ENCODE assay signal across 27 cellular contexts in genomic region chr17:19410101-19410500, GRCh38. TPM values are rescaled to one million over a fixed set of nuclear protein-coding genes. Genes with fewer than 3 reads are reported as not detected.
A peak's percentile ranks its signal among the peaks of the same experiment; 100 is the strongest.
DNase-seq lines count a peak whose midpoint lies in the region; ATAC-seq, FAIRE-seq and TF ChIP-seq lines count a peak whose summit lies in the region.
"Had no signal": no experiment of that assay in that cellular context is flagged by ENCODE, and none has a peak within 500 bp of the region (broad histone marks: within the 10 kb centered on the region; RNA-seq: fewer than 3 reads in every experiment).

No MANE protein-coding gene starts in this region.

- DNase-seq in HCT116 (ENCODE audit: low read depth, low spot score) (no peak), T-helper 17 cell (no peak), dorsolateral prefrontal cortex (no peak), mucosa of descending colon (peak in 1 of 3 donors; percentile 24), frontal cortex (ENCODE audit: low spot score in 2 of 2) (no peak), kidney tubule cell (ENCODE audit: low spot score) (no peak), OCI-M1 (lab: John Stamatoyannopoulos, UW) (no peak)
- DNase-seq: activated effector memory CD4-positive, alpha-beta T cell treated with Interleukin-2 at 50 U/mL for 16 hours; AML-193; CD4-positive, CD25-positive, alpha-beta regulatory T cell; DMS79 treated with DMSO at 0.1 percent for 48 hours; gastrocnemius medialis; GDM1; immature natural killer cell; Kasumi-1; SHP77; stimulated activated CD4-positive, alpha-beta T cell treated with anti-CD3 and anti-CD28 coated beads, Interleukin-12 subunit alpha, Interleukin-12 subunit beta, amount 100 ng/mL, for 4 hours; stomach had no signal

- TF ChIP-seq POLR2A in HCT116 (IDR thresholded peaks at IDR 0.05; ENCODE audit: borderline replicate concordance, extremely low read depth, insufficient read depth, insufficient read length): no peak

- peaks cover 9 to 16% of the 10 kb centered on the region in 2 experiments; a peak in 3 of 4 replicates for H3K4me1 ChIP-seq in HCT116 (ENCODE audit: control insufficient read depth in 1 of 2, insufficient read depth in 2 of 2, low read length in 2 of 2)
- no peaks in the 10 kb centered on the region for H3K4me1 ChIP-seq in mucosa of descending colon (ENCODE audit: low read depth)
- H3K4me1 ChIP-seq: A549, gastrocnemius medialis, prostate gland had no signal

- H3K27ac ChIP-seq in HCT116 (ENCODE audit: low read depth, low read length) (0 out of 2 replicates have a peak overlapping the region, but pooled peaks have one; percentile 9), dorsolateral prefrontal cortex (peak overlapping the region in 42 of 59 donors; percentile 3 to 91 (median 80))
- H3K27ac ChIP-seq: cardiac muscle cell, gastrocnemius medialis, stomach, VCaP had no signal

- ATAC-seq in HCT116 (peak; percentile 28; the same call in 1 of the 2 replicates), T-helper 17 cell (no peak), mucosa of descending colon (peak; percentile 63), HG03342 (IDR thresholded peaks at IDR 0.05; ENCODE audit: unreplicated experiment) (no peak)
- ATAC-seq: gastrocnemius medialis, left lobe of liver, Panc1 had no signal

- TF ChIP-seq RAD21 in HCT116 (IDR thresholded peaks at IDR 0.05; ENCODE audit: low read depth): no peak

- H3K27me3 ChIP-seq in HCT116 (ENCODE audit: insufficient read depth, low read length) (no peaks in the 10 kb centered on the region), dorsolateral prefrontal cortex (no peaks in the 10 kb centered on the region)
- H3K27me3 ChIP-seq: cardiac muscle cell, gastrocnemius medialis had no signal

- intact Hi-C loops in HCT116 (cut with micrococcal nuclease): no loop called here
- intact Hi-C loops in dorsolateral prefrontal cortex (cut with DNase I): no loop called here
- intact Hi-C loops in mucosa of descending colon (cut with DNase I, micrococcal nuclease): no loop called here

- H3K4me3 ChIP-seq in HCT116 (replicated peaks in 1 of 2; ENCODE audit: low read depth in 1 of 2, low read length in 2 of 2) (no peak overlapping the region), dorsolateral prefrontal cortex (peak overlapping the region in 5 of 59 donors; percentile 59 to 71 (median 65)), mucosa of descending colon (no peak overlapping the region)
- H3K4me3 ChIP-seq: A549, cardiac muscle cell, prostate gland had no signal

- no peaks in the 10 kb centered on the region for H3K79me2 ChIP-seq in HCT116 (ENCODE audit: insufficient read depth, low read length)

- no peaks in the 10 kb centered on the region for H4K20me1 ChIP-seq in HCT116 (ENCODE audit: insufficient read depth)

- H3K9me2 ChIP-seq in HCT116 (ENCODE audit: insufficient read depth): no peaks in the 10 kb centered on the region

- peaks cover 3% of the 10 kb centered on the region for H3K36me3 Mint-ChIP-seq in T-helper 17 cell (ENCODE audit: low read depth)
- H3K36me3 Mint-ChIP-seq: activated naive CD4-positive, alpha-beta T cell treated with anti-CD3 and anti-CD28 coated beads, Interleukin-2, amount 50 U/mL, for 72 hours; CD4-positive, CD25-positive, alpha-beta regulatory T cell; immature natural killer cell had no signal

- peaks cover 4% of the 10 kb centered on the region for H3K4me1 Mint-ChIP-seq in T-helper 17 cell
- H3K4me1 Mint-ChIP-seq: CD4-positive, CD25-positive, alpha-beta regulatory T cell; immature natural killer cell had no signal

- no peak overlapping the region for H3K9ac ChIP-seq in HCT116 (ENCODE audit: low read length)

- H3K4me3 Mint-ChIP-seq in T-helper 17 cell: no peak overlapping the region
- H3K4me3 Mint-ChIP-seq: CD4-positive, CD25-positive, alpha-beta regulatory T cell; immature natural killer cell had no signal

- no peak for FAIRE-seq in frontal cortex (lab: Jason Lieb, UNC)
- FAIRE-seq: urothelium cell line had no signal

- H3K9me3 ChIP-seq in HCT116 (ENCODE audit: control insufficient read depth in 1 of 2, insufficient read depth in 1 of 2, low read depth in 1 of 2, low read length in 2 of 2) (no peaks in the 10 kb centered on the region), T-helper 17 cell (ENCODE audit: control insufficient read depth, low read length, poor library complexity, severe bottlenecking) (no peaks in the 10 kb centered on the region), mucosa of descending colon (no peaks in the 10 kb centered on the region)
- H3K9me3 ChIP-seq: A549, gastrocnemius medialis, prostate gland, stomach had no signal

- H3K27me3 Mint-ChIP-seq in T-helper 17 cell: no peaks in the 10 kb centered on the region

- CTCF ChIA-PET in HCT116 (lab: Charles Lee): interaction anchor here (0.9 to 1.0 kb wide), 2 partner anchors 37 to 47 kb away, joined by 3 to 5 read pairs; partner anchors contain the start of gene B9D1

- POLR2A ChIA-PET in HCT116 (lab: Charles Lee): interaction anchor here (1.7 kb wide), 1 partner anchor 32 kb away, joined by 6 read pairs; the partner anchor contains the start of gene MAPK7

- RAD21 ChIA-PET in HCT116 (lab: Charles Lee; ENCODE audit: low non-redundant PET in 1 of 2, low total read pairs in 2 of 2, uncharacterized antibody in 2 of 2, unreplicated experiment in 2 of 2): interaction anchor here in 1 of 2 experiments (1.0 kb wide), 1 partner anchor 32 kb away, joined by 3 read pairs; the partner anchor contains the start of gene MAPK7

- H3K4me2 ChIP-seq in HCT116 (ENCODE audit: low read length): peak overlapping the region; percentile 64
- H3K4me2 ChIP-seq: A549 had no signal

- TF ChIP-seq CTCF in HCT116 (IDR thresholded peaks at IDR 0.05 in 2 of 3, conservative IDR thresholded peaks at IDR 0.05 in 1 of 3; ENCODE audit: borderline replicate concordance in 1 of 3, insufficient read depth in 1 of 3, low read depth in 2 of 3, low read length in 2 of 3): no peak
- no peak for TF ChIP-seq CTCF in dorsolateral prefrontal cortex (IDR thresholded peaks at IDR 0.05 in 54 of 56, conservative IDR thresholded peaks at IDR 0.05 in 2 of 56; ENCODE audit: low read depth in 1 of 56, partially characterized antibody in 56 of 56)
- TF ChIP-seq CTCF in mucosa of descending colon (IDR thresholded peaks at IDR 0.05): no peak

- no TSS peak for BruUV-seq in HCT116 (replicated peaks; lab: Mats Ljungman, UMichigan)

- H3K36me3 ChIP-seq in HCT116 (ENCODE audit: control insufficient read depth in 1 of 2, insufficient read depth in 2 of 2, low read length in 2 of 2): no peaks in the 10 kb centered on the region
- H3K36me3 ChIP-seq in mucosa of descending colon (ENCODE audit: low read depth): no peaks in the 10 kb centered on the region
- H3K36me3 ChIP-seq: cardiac muscle cell, gastrocnemius medialis, prostate gland, stomach had no signal

- peak overlapping the region; percentile 73 for H3K27ac Mint-ChIP-seq in T-helper 17 cell
- H3K27ac Mint-ChIP-seq: activated naive CD4-positive, alpha-beta T cell treated with anti-CD3 and anti-CD28 coated beads, Interleukin-2, amount 50 U/mL, for 72 hours; CD4-positive, CD25-positive, alpha-beta regulatory T cell had no signal

- no peak overlapping the region for H2AFZ ChIP-seq in HCT116 (ENCODE audit: low read depth, low read length, poor library complexity, severe bottlenecking)

TF ChIP-seq in HCT116, 20 proteins besides CTCF, POLR2A, EP300 and RAD21 (continues in another document):
- TF ChIP-seq EZH2 (IDR thresholded peaks at IDR 0.05): no peak
- no peak for TF ChIP-seq ZFX (IDR thresholded peaks at IDR 0.05)
- no peak for TF ChIP-seq SP1 (IDR thresholded peaks at IDR 0.05; ENCODE audit: low read depth)
- TF ChIP-seq TCF7L2 (IDR thresholded peaks at IDR 0.05; ENCODE audit: borderline replicate concordance, extremely low read depth, insufficient read depth, insufficient read length): no peak
- no peak for TF ChIP-seq FOSL1 (IDR thresholded peaks at IDR 0.05; ENCODE audit: low read depth)
- TF ChIP-seq EZH2phosphoT487 (IDR thresholded peaks at IDR 0.05; ENCODE audit: borderline replicate concordance): no peak
- no peak for TF ChIP-seq CBX3 (IDR thresholded peaks at IDR 0.05; ENCODE audit: low read depth)
- TF ChIP-seq CEBPB (IDR thresholded peaks at IDR 0.05; ENCODE audit: low read depth): no peak
- no peak for TF ChIP-seq EGR1 (IDR thresholded peaks at IDR 0.05; ENCODE audit: low read depth)

RNA-seq across cellular contexts. Expression of gene RNF112, which starts 0.9 kb away (rescaled TPM):
- 0.98 TPM for total RNA-seq in HCT116 (2021; ENCODE audit: unreplicated experiment)
- 0.81 and 1.2 TPM in 2 replicates for polyA plus RNA-seq in HCT116 (2012)
- total RNA-seq in T-helper 17 cell: under 1 TPM; 0.25 to 0.57 TPM
- 10 to 100 TPM; 26.1 to 82.1 (median 51.1) TPM for total RNA-seq in dorsolateral prefrontal cortex
- 10 to 100 TPM in 1 of 3 donors, 1 to 10 TPM in 2; 2.4 to 13.4 (median 3.4) TPM for total RNA-seq in mucosa of descending colon
- 26.1 TPM for total RNA-seq in frontal cortex
- polyA plus RNA-seq: CD4-positive, CD25-positive, alpha-beta regulatory T cell; immature natural killer cell had no signal

RNA-seq across cellular contexts. Expression of gene MFAP4, which starts 23.1 kb away (rescaled TPM):
- total RNA-seq in HCT116 (2021; ENCODE audit: unreplicated experiment) (0.52 TPM), T-helper 17 cell (not detected), dorsolateral prefrontal cortex (10 to 100 TPM in 12 of 120 experiments, 1 to 10 TPM in 108; 1.0 to 29.2 (median 4.0) TPM), mucosa of descending colon (100 to 1,000 TPM in 1 of 3 donors, 10 to 100 TPM in 2; 19.0 to 127 (median 44.2) TPM), frontal cortex (0.82 TPM)
- 0.16 and 0.39 TPM in 2 replicates for polyA plus RNA-seq in HCT116 (2012)
- total RNA-seq: activated naive CD4-positive, alpha-beta T cell treated with anti-CD3 and anti-CD28 coated beads, Interleukin-2, amount 50 U/mL, for 72 hours; CD4-positive, CD25-positive, alpha-beta regulatory T cell had no signal
- polyA plus RNA-seq: CD4-positive, CD25-positive, alpha-beta regulatory T cell had no signal

RNA-seq across cellular contexts. Expression of gene MAPK7, which starts 31.8 kb away (rescaled TPM):
- total RNA-seq in HCT116 (2021; ENCODE audit: unreplicated experiment): 15.3 TPM
- polyA plus RNA-seq in HCT116 (2012): 12.2 and 14.8 TPM in 2 replicates
- total RNA-seq in T-helper 17 cell: 10 to 100 TPM; 16.7 to 20.3 TPM
- 10 to 100 TPM in 118 of 120 experiments, 1 to 10 TPM in 2; 9.3 to 31.4 (median 15.9) TPM for total RNA-seq in dorsolateral prefrontal cortex
- total RNA-seq in mucosa of descending colon: 10 to 100 TPM; 36.9 to 48.6 (median 47.5) TPM
- total RNA-seq in frontal cortex: 12.6 TPM

RNA-seq across cellular contexts. Expression of gene B9D1, which starts 47.6 kb away (rescaled TPM):
- 20.0 TPM for total RNA-seq in HCT116 (2021; ENCODE audit: unreplicated experiment)
- 22.5 and 31.2 TPM in 2 replicates for polyA plus RNA-seq in HCT116 (2012)
- total RNA-seq in T-helper 17 cell: 1 to 10 TPM in 1 of 2 donors, under 1 TPM in 1; 0.37 to 1.2 TPM
- total RNA-seq in dorsolateral prefrontal cortex: 10 to 100 TPM; 10.3 to 48.5 (median 28.0) TPM
- total RNA-seq in mucosa of descending colon: 10 to 100 TPM in 2 of 3 donors, 1 to 10 TPM in 1; 5.1 to 11.8 (median 10.7) TPM
- total RNA-seq in frontal cortex: 12.6 TPM

Comparison
In these comparisons a context has a peak if more than half of its experiments do, and no peak if none do; other contexts are left out.
1. ATAC-seq: peak in HCT116 (single experiment) and mucosa of descending colon (single experiment); none in T-helper 17 cell (single experiment) and HG03342 (single experiment).